Comparison of ENCODE assay signal across 21 cellular contexts in the genomic region with DNA sequence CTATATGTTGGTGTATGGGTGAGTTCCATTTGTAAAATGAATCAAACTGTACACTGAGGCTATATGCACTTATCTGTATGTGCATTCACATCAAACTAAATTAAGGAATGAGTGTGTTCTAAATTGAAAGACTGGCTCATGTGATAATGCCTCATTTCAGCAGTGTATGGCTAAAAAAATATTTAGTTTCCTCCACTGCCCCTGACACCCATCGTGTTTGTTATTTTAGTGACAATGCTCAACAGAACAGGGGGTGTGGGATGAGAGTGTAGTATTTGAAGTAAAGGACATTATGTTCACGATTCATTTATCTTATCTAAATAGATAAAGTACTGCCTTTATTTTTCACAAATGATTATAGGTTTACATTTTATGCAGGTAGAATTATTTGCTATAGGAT.
DNase-seq lines count a peak whose midpoint lies in the region; ATAC-seq, FAIRE-seq and TF ChIP-seq lines count a peak whose summit lies in the region.
"Had no signal": no experiment of that assay in that cellular context is flagged by ENCODE, and none has a peak within 500 bp of the region (broad histone marks: within the 10 kb centered on the region; RNA-seq: fewer than 3 reads in every experiment).

No MANE protein-coding gene starts in this region.

- peaks cover 9% of the 10 kb centered on the region for H3K4me1 Mint-ChIP-seq in WTC11
- H3K4me1 Mint-ChIP-seq: B cell had no signal

- H3K4me3 ChIP-seq in brain microvascular endothelial cell (ENCODE audit: low read depth, low read length) (no peak overlapping the region), endothelial cell of umbilical vein (replicated peaks in 1 of 3; ENCODE audit: insufficient read depth in 1 of 3, low read depth in 1 of 3, low read length in 3 of 3) (no peak overlapping the region), stomach (no peak overlapping the region)
- H3K4me3 ChIP-seq: BLaER1 treated with 17β-estradiol and CSF1 and Interleukin-3, amounts not matched to agents 10 nM and 100 nM had no signal

- no peaks in the 10 kb centered on the region for H3K9me1 ChIP-seq in endothelial cell of umbilical vein (replicated peaks; ENCODE audit: control insufficient read depth, extremely low read depth, insufficient read depth, low read length)

- H3K9me3 ChIP-seq in endothelial cell of umbilical vein (replicated peaks; ENCODE audit: control insufficient read depth, insufficient read depth, low read length), result no peaks in the 10 kb centered on the region
- H3K9me3 ChIP-seq in stomach, result no peaks in the 10 kb centered on the region
- H3K9me3 ChIP-seq: BLaER1 treated with 17β-estradiol and CSF1 and Interleukin-3, amounts not matched to agents 10 nM and 100 nM had no signal

- peaks cover 13% of the 10 kb centered on the region for H3K4me1 ChIP-seq in endothelial cell of umbilical vein (ENCODE audit: control insufficient read depth, extremely low read depth, insufficient read depth, low read length)
- H3K4me1 ChIP-seq in stomach, result no peaks in the 10 kb centered on the region

- WGBS in stomach, 5 donors, result 12 to 29% (median 17%) methylated on average over 2 of the region's 2 CpGs

- H3K36me3 ChIP-seq in brain microvascular endothelial cell (replicated peaks) (no peaks in the 10 kb centered on the region), endothelial cell of umbilical vein (ENCODE audit: control insufficient read depth in 2 of 2, extremely low read depth in 1 of 2, insufficient read depth in 2 of 2, low read length in 2 of 2) (no peaks in the 10 kb centered on the region), stomach (no peaks in the 10 kb centered on the region)
- H3K36me3 ChIP-seq: BLaER1 treated with 17β-estradiol and CSF1 and Interleukin-3, amounts not matched to agents 10 nM and 100 nM had no signal

- intact Hi-C loops in endothelial cell of umbilical vein (cut with micrococcal nuclease) (loop anchor here (1.0 to 5.0 kb wide), 4 partner anchors 45 to 594 kb away; no protein-coding TSS in a partner anchor), stomach (cut with DNase I; ENCODE audit: low total_unique reads) (no loop called here)

- peak; percentile 43 for FAIRE-seq in endothelial cell of umbilical vein (lab: Jason Lieb, UNC)
- FAIRE-seq: GM12892, GM18507, HTR-8/SVneo had no signal

- H3K36me3 Mint-ChIP-seq in WTC11, result no peaks in the 10 kb centered on the region
- H3K36me3 Mint-ChIP-seq: CD8-positive, alpha-beta T cell had no signal

- H2AFZ ChIP-seq in endothelial cell of umbilical vein (ENCODE audit: low read depth, low read length), result peak overlapping the region; percentile 29

- H3K27me3 Mint-ChIP-seq in WTC11 (ENCODE audit: low read depth), result no peaks in the 10 kb centered on the region; the same call in 1 of the 2 replicates
- H3K27me3 Mint-ChIP-seq: B cell had no signal

- H3K9me3 Mint-ChIP-seq in WTC11, result no peaks in the 10 kb centered on the region

- H3K27me3 ChIP-seq in brain microvascular endothelial cell (replicated peaks) (no peaks in the 10 kb centered on the region), endothelial cell of umbilical vein (ENCODE audit: control insufficient read depth in 2 of 2, insufficient read depth in 2 of 2, low read length in 2 of 2) (no peaks in the 10 kb centered on the region), stomach (no peaks in the 10 kb centered on the region)
- H3K27me3 ChIP-seq: BLaER1 treated with 17β-estradiol and CSF1 and Interleukin-3, amounts not matched to agents 10 nM and 100 nM had no signal

- H4K20me1 ChIP-seq in endothelial cell of umbilical vein (replicated peaks; ENCODE audit: control insufficient read depth, extremely low read depth, insufficient read depth, low read length), result no peaks in the 10 kb centered on the region
- H4K20me1 ChIP-seq: BLaER1 treated with 17β-estradiol and CSF1 and Interleukin-3, amounts not matched to agents 10 nM and 100 nM had no signal

- CTCF ChIA-PET in endothelial cell of umbilical vein (lab: Charles Lee) (interaction anchor here (1.4 kb wide), 1 partner anchor 24 kb away, joined by 3 read pairs; no protein-coding TSS in a partner anchor), WTC11 (lab: Charles Lee) (no interaction called here)

- peak; percentile 48 for DNase-seq in LHCN-M2 (ENCODE audit: low read depth)
- peak; percentile 33 for DNase-seq in brain microvascular endothelial cell
- peak; percentile 66 for DNase-seq in endothelial cell of umbilical vein (ENCODE audit: low read depth, low spot score)
- no peak for DNase-seq in stomach
- no peak for DNase-seq in WTC11 (ENCODE audit: low spot score)
- DNase-seq in activated T-cell treated with anti-CD3 and anti-CD28 coated beads, Interleukin-2, amount 50 U/mL, for 48 hours, result no peak
- DNase-seq: CD8-positive, alpha-beta T cell; COR-L47; DMS153; DMS79; GDM1; GOT3; H7; HFFc6; IMR-90 had no signal

- TF ChIP-seq POLR2A in endothelial cell of umbilical vein (IDR thresholded peaks at IDR 0.05; ENCODE audit: low read depth, low read length), result no peak
- TF ChIP-seq POLR2A in stomach (IDR thresholded peaks at IDR 0.05), result no peak

- BruUV-seq in endothelial cell of umbilical vein (replicated peaks; lab: Mats Ljungman, UMichigan), result no TSS peak

- H3K79me2 ChIP-seq in endothelial cell of umbilical vein (ENCODE audit: control insufficient read depth, insufficient read depth, low read length), result no peaks in the 10 kb centered on the region

- H3K9ac ChIP-seq in endothelial cell of umbilical vein (replicated peaks; ENCODE audit: extremely low read depth, insufficient read depth, low read length), result no peak overlapping the region
- H3K9ac ChIP-seq: BLaER1 treated with 17β-estradiol and CSF1 and Interleukin-3, amounts not matched to agents 10 nM and 100 nM had no signal

- TF ChIP-seq CTCF in brain microvascular endothelial cell (IDR thresholded peaks at IDR 0.05; ENCODE audit: low read depth, low read length, missing control alignments) (no peak), endothelial cell of umbilical vein (IDR thresholded peaks at IDR 0.05; ENCODE audit: extremely low read depth in 1 of 2, insufficient read depth in 1 of 2, low read depth in 1 of 2, low read length in 2 of 2) (no peak), stomach (IDR thresholded peaks at IDR 0.05) (no peak), WTC11 (IDR thresholded peaks at IDR 0.05) (no peak)

- H3K4me2 ChIP-seq in endothelial cell of umbilical vein (ENCODE audit: insufficient read depth, low read length), result peak overlapping the region; percentile 47
- H3K4me2 ChIP-seq: BLaER1 treated with 17β-estradiol and CSF1 and Interleukin-3, amounts not matched to agents 10 nM and 100 nM had no signal

- H3K27ac Mint-ChIP-seq in WTC11, result no peak overlapping the region
- H3K27ac Mint-ChIP-seq: B cell; CD8-positive, alpha-beta T cell; HFFc6 had no signal

- no peak overlapping the region for H3K4me3 Mint-ChIP-seq in WTC11
- H3K4me3 Mint-ChIP-seq: B cell; CD8-positive, alpha-beta T cell; HFFc6 had no signal

- ATAC-seq in WTC11, result no peak
- ATAC-seq: CD8-positive, alpha-beta T cell; HCT116 had no signal

- TF ChIP-seq EP300 in stomach (IDR thresholded peaks at IDR 0.05), result no peak

- POLR2A ChIA-PET in endothelial cell of umbilical vein (lab: Charles Lee) (no interaction called here), WTC11 (lab: Charles Lee) (no interaction called here)

- dilution Hi-C loops in endothelial cell of umbilical vein (cut with MboI; ENCODE audit: extremely low pct_ligation_motif_present, low sequenced_read_pairs), result no loop called here

- in situ Hi-C loops in brain microvascular endothelial cell (cut with HindIII; ENCODE audit: low pct_ligation_motif_present, low sequenced_read_pairs), result no loop called here

- H3K27ac ChIP-seq in brain microvascular endothelial cell (no peak overlapping the region), endothelial cell of umbilical vein (ENCODE audit: insufficient read depth, low read depth, low read length) (peak overlapping the region; percentile 7), stomach (no peak overlapping the region)
- H3K27ac ChIP-seq: BLaER1 treated with 17β-estradiol and CSF1 and Interleukin-3, amounts not matched to agents 10 nM and 100 nM had no signal

TF ChIP-seq in endothelial cell of umbilical vein, 7 proteins besides CTCF, POLR2A, EP300 and RAD21:
- TF ChIP-seq FOS (IDR thresholded peaks at IDR 0.05; ENCODE audit: borderline replicate concordance, insufficient read depth, low read length) (no peak), JUN (IDR thresholded peaks at IDR 0.05; ENCODE audit: borderline replicate concordance, insufficient read depth, insufficient read length, low read depth) (peak; percentile 30)

TF ChIP-seq in WTC11, 78 proteins besides CTCF, POLR2A, EP300 and RAD21:
- TF ChIP-seq ZNF416 (CRISPR knock-in tag; IDR thresholded peaks at IDR 0.05) (no peak), ZNF219 (CRISPR knock-in tag; IDR thresholded peaks at IDR 0.05; ENCODE audit: borderline replicate concordance) (no peak), SMAD4 (CRISPR knock-in tag; IDR thresholded peaks at IDR 0.05) (no peak), GRHL2 (CRISPR knock-in tag; IDR thresholded peaks at IDR 0.05; ENCODE audit: insufficient replicate concordance, severe bottlenecking) (no peak), ETV6 (CRISPR knock-in tag; IDR thresholded peaks at IDR 0.05) (no peak), TCF7 (CRISPR knock-in tag; IDR thresholded peaks at IDR 0.05; ENCODE audit: low read depth) (no peak)
- TF ChIP-seq, protein P1, sequence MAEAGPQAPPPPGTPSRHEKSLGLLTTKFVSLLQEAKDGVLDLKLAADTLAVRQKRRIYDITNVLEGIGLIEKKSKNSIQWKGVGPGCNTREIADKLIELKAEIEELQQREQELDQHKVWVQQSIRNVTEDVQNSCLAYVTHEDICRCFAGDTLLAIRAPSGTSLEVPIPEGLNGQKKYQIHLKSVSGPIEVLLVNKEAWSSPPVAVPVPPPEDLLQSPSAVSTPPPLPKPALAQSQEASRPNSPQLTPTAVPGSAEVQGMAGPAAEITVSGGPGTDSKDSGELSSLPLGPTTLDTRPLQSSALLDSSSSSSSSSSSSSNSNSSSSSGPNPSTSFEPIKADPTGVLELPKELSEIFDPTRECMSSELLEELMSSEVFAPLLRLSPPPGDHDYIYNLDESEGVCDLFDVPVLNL (CRISPR knock-in tag; IDR thresholded peaks at IDR 0.05; ENCODE audit: borderline replicate concordance, low read depth), result no peak

Comparison
In these comparisons a context has a peak if more than half of its experiments do, and no peak if none do; other contexts are left out.
1. DNase-seq: peak in LHCN-M2 (single experiment), brain microvascular endothelial cell (single experiment) and endothelial cell of umbilical vein (single experiment); none in stomach (single experiment), WTC11 (single experiment) and activated T-cell treated with anti-CD3 and anti-CD28 coated beads, Interleukin-2, amount 50 U/mL, for 48 hours (0 of 2).